In the genomic region with DNA sequence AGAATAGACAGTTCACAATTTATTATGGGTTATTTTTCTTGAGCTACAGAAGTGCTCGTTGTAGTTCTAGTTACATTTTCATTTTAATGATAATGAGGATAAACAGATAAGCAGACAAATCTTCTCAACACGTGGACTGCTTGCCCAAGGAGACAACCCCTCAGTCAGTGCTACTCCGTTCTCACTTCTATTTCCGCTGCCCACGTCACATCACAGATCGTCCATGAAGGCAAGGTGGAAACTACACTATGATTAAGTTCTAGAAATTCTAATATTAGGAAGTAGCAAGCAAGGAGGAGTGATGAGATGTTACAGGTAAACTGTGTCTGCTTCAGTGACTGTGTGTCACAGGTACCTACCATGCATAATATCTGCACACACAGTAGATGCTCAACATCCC, we compare ENCODE assay signal across 23 cellular contexts.
A peak's percentile ranks its signal among the peaks of the same experiment; 100 is the strongest.
DNase-seq lines count a peak whose midpoint lies in the region; ATAC-seq lines count a peak whose summit lies in the region.
"Had no signal": no experiment of that assay in that cellular context is flagged by ENCODE, and none has a peak within 500 bp of the region (broad histone marks: within the 10 kb centered on the region; RNA-seq: fewer than 3 reads in every experiment).

No MANE protein-coding gene starts in this region.

- DNase-seq in NCI-H524 (lab: John Stamatoyannopoulos, UW) (no peak), NCI-H2029 treated with DMSO at 0.1 percent for 48 hours (lab: John Stamatoyannopoulos, UW) (no peak), NCI-H748 (lab: John Stamatoyannopoulos, UW; ENCODE audit: unreplicated experiment) (no peak)
- DNase-seq: activated CD4-positive, CD25-positive, alpha-beta regulatory T cell; activated CD8-positive, alpha-beta memory T cell treated with anti-CD3 and anti-CD28 coated beads for 24 hours; activated naive CD8-positive, alpha-beta T cell treated with anti-CD3 and anti-CD28 coated beads, Interleukin-2, amount 10 ng/mL, durations not matched to agents 7 days and 5 days; CD4-positive, CD25-positive, alpha-beta regulatory T cell; cortex of kidney; DMS53; hypothalamus; naive B cell; NCI-H1436; NCI-H2171 treated with DMSO at 0.1 percent for 48 hours; ovary; right lobe of liver; SK-N-SH; T-helper 9 cell; upper lobe of right lung had no signal

- ATAC-seq in GM18502 (IDR thresholded peaks at IDR 0.05; ENCODE audit: poor library complexity, unreplicated experiment) (peak; percentile 80), GM21360 (IDR thresholded peaks at IDR 0.05; ENCODE audit: unreplicated experiment) (peak; percentile 69), HG02870 (IDR thresholded peaks at IDR 0.05; ENCODE audit: unreplicated experiment) (peak; percentile 46), HG03520 (IDR thresholded peaks at IDR 0.05; ENCODE audit: unreplicated experiment) (peak; percentile 58), HG03039 (IDR thresholded peaks at IDR 0.05; ENCODE audit: unreplicated experiment) (no peak)
- ATAC-seq: right lobe of liver, upper lobe of right lung had no signal
